2 cellular contexts compared by ENCODE assay signal in the genomic region with DNA sequence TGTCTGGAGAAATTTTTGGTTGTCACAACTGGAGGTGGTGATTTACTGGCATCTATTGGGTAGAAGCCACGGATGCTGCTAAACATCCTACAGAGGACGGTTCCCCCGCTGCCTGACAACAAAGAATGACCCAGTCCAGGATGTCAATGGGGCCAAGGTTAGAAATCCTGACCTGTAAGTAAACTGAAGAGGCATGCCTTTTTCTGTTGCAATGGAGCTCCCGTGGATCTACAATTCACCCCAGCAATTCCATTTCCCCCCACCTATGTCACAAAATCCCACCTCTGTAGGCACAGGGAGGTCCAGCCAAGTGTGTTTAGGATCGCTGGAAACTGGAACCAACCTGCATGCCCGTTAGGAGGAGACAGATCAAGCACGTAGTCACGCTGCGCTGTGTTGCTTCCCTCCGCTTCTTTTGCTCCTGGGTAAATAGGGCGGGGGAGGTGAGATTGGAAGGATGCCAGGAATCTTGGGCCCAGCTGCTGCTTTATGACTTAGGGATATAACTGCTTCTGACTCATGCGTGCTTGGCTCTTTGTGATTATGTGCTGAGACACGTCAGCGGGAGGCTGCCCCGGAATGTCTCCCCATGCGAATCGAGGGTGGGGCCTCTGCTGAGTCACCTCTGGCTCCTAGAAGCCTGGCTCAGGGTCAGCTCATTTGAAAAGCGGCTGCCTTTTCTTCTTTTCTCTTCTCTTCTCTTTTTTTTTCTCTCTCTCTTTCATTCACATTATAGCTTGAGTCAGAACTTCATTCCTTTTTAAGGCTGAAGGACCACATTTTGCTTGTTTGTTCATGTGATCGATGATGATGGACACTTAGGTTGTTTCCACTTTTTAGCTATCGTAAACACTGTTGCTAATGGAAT.
TF ChIP-seq lines count a peak whose summit lies in the region.

No MANE protein-coding gene starts in this region.

TF ChIP-seq in HEK293, 187 proteins besides CTCF, POLR2A, EP300 and RAD21 (continued from another document and continues in another):
- TF ChIP-seq ZNF341 (tag by site-specific recombination; IDR thresholded peaks at IDR 0.05; ENCODE audit: low read depth), result peak; percentile 80
- no peak; the same call in 1 of the 2 replicates for TF ChIP-seq ZSCAN16 (tag by site-specific recombination; IDR thresholded peaks at IDR 0.05)
- no peak for TF ChIP-seq MEIS1 (CRISPR knock-in tag; IDR thresholded peaks at IDR 0.05; ENCODE audit: borderline replicate concordance)
- 0 out of 2 replicates have a peak, but pooled peaks have one; percentile 34 for TF ChIP-seq GFI1B (tag by site-specific recombination; IDR thresholded peaks at IDR 0.05)
- TF ChIP-seq RBAK (tag by site-specific recombination; IDR thresholded peaks at IDR 0.05), result no peak
- TF ChIP-seq ZNF654 (tag by site-specific recombination; IDR thresholded peaks at IDR 0.05; ENCODE audit: low read depth), result 0 out of 2 replicates have a peak, but pooled peaks have one; percentile 5
- TF ChIP-seq, protein P1, sequence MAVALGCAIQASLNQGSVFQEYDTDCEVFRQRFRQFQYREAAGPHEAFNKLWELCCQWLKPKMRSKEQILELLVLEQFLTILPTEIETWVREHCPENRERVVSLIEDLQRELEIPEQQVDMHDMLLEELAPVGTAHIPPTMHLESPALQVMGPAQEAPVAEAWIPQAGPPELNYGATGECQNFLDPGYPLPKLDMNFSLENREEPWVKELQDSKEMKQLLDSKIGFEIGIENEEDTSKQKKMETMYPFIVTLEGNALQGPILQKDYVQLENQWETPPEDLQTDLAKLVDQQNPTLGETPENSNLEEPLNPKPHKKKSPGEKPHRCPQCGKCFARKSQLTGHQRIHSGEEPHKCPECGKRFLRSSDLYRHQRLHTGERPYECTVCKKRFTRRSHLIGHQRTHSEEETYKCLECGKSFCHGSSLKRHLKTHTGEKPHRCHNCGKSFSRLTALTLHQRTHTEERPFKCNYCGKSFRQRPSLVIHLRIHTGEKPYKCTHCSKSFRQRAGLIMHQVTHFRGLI (tag by site-specific recombination; IDR thresholded peaks at IDR 0.05), result peak; percentile 72; the same call in 1 of the 2 replicates
- TF ChIP-seq ZNF19 (tag by site-specific recombination; IDR thresholded peaks at IDR 0.05; ENCODE audit: low read depth), result no peak
- TF ChIP-seq ZNF426 (tag by site-specific recombination; IDR thresholded peaks at IDR 0.05), result no peak
- no peak; the same call in 1 of the 2 replicates for TF ChIP-seq ZNF501 (tag by site-specific recombination; IDR thresholded peaks at IDR 0.05)
- TF ChIP-seq, protein P2, sequence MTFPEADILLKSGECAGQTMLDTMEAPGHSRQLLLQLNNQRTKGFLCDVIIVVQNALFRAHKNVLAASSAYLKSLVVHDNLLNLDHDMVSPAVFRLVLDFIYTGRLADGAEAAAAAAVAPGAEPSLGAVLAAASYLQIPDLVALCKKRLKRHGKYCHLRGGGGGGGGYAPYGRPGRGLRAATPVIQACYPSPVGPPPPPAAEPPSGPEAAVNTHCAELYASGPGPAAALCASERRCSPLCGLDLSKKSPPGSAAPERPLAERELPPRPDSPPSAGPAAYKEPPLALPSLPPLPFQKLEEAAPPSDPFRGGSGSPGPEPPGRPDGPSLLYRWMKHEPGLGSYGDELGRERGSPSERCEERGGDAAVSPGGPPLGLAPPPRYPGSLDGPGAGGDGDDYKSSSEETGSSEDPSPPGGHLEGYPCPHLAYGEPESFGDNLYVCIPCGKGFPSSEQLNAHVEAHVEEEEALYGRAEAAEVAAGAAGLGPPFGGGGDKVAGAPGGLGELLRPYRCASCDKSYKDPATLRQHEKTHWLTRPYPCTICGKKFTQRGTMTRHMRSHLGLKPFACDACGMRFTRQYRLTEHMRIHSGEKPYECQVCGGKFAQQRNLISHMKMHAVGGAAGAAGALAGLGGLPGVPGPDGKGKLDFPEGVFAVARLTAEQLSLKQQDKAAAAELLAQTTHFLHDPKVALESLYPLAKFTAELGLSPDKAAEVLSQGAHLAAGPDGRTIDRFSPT (tag by site-specific recombination; IDR thresholded peaks at IDR 0.05), result peak; percentile 99
- TF ChIP-seq ZNF423 (tag by site-specific recombination; IDR thresholded peaks at IDR 0.05), result 0 out of 2 replicates have a peak, but pooled peaks have one; percentile 59
- TF ChIP-seq, protein P3, sequence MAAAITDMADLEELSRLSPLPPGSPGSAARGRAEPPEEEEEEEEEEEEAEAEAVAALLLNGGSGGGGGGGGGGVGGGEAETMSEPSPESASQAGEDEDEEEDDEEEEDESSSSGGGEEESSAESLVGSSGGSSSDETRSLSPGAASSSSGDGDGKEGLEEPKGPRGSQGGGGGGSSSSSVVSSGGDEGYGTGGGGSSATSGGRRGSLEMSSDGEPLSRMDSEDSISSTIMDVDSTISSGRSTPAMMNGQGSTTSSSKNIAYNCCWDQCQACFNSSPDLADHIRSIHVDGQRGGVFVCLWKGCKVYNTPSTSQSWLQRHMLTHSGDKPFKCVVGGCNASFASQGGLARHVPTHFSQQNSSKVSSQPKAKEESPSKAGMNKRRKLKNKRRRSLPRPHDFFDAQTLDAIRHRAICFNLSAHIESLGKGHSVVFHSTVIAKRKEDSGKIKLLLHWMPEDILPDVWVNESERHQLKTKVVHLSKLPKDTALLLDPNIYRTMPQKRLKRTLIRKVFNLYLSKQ (tag by site-specific recombination; IDR thresholded peaks at IDR 0.05; ENCODE audit: borderline replicate concordance), result no peak
- TF ChIP-seq, protein P4, sequence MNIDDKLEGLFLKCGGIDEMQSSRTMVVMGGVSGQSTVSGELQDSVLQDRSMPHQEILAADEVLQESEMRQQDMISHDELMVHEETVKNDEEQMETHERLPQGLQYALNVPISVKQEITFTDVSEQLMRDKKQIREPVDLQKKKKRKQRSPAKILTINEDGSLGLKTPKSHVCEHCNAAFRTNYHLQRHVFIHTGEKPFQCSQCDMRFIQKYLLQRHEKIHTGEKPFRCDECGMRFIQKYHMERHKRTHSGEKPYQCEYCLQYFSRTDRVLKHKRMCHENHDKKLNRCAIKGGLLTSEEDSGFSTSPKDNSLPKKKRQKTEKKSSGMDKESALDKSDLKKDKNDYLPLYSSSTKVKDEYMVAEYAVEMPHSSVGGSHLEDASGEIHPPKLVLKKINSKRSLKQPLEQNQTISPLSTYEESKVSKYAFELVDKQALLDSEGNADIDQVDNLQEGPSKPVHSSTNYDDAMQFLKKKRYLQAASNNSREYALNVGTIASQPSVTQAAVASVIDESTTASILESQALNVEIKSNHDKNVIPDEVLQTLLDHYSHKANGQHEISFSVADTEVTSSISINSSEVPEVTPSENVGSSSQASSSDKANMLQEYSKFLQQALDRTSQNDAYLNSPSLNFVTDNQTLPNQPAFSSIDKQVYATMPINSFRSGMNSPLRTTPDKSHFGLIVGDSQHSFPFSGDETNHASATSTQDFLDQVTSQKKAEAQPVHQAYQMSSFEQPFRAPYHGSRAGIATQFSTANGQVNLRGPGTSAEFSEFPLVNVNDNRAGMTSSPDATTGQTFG (tag by site-specific recombination; IDR thresholded peaks at IDR 0.05; ENCODE audit: borderline replicate concordance), result no peak
- peak; percentile 88 for TF ChIP-seq KLF16 (tag by site-specific recombination; IDR thresholded peaks at IDR 0.05)
- TF ChIP-seq FEZF1 (tag by site-specific recombination; IDR thresholded peaks at IDR 0.05), result peak; percentile 69
- peak; percentile 69 for TF ChIP-seq SP2 (tag by site-specific recombination; IDR thresholded peaks at IDR 0.05)
- no peak for TF ChIP-seq ZNF223 (tag by site-specific recombination; IDR thresholded peaks at IDR 0.05)
- no peak for TF ChIP-seq ZNF266 (tag by site-specific recombination; IDR thresholded peaks at IDR 0.05; ENCODE audit: low read depth)
- TF ChIP-seq SCRT2 (tag by site-specific recombination; IDR thresholded peaks at IDR 0.05), result peak; percentile 95
- no peak for TF ChIP-seq ZNF202 (tag by site-specific recombination; IDR thresholded peaks at IDR 0.05; ENCODE audit: borderline replicate concordance)
- no peak for TF ChIP-seq ZNF585B (tag by site-specific recombination; IDR thresholded peaks at IDR 0.05)

TF ChIP-seq in SK-N-SH treated with all-trans-retinoic acid at 6 μM for 48 hours, 23 proteins besides CTCF, POLR2A, EP300 and RAD21 (continued from another document):
- TF ChIP-seq, protein P5, sequence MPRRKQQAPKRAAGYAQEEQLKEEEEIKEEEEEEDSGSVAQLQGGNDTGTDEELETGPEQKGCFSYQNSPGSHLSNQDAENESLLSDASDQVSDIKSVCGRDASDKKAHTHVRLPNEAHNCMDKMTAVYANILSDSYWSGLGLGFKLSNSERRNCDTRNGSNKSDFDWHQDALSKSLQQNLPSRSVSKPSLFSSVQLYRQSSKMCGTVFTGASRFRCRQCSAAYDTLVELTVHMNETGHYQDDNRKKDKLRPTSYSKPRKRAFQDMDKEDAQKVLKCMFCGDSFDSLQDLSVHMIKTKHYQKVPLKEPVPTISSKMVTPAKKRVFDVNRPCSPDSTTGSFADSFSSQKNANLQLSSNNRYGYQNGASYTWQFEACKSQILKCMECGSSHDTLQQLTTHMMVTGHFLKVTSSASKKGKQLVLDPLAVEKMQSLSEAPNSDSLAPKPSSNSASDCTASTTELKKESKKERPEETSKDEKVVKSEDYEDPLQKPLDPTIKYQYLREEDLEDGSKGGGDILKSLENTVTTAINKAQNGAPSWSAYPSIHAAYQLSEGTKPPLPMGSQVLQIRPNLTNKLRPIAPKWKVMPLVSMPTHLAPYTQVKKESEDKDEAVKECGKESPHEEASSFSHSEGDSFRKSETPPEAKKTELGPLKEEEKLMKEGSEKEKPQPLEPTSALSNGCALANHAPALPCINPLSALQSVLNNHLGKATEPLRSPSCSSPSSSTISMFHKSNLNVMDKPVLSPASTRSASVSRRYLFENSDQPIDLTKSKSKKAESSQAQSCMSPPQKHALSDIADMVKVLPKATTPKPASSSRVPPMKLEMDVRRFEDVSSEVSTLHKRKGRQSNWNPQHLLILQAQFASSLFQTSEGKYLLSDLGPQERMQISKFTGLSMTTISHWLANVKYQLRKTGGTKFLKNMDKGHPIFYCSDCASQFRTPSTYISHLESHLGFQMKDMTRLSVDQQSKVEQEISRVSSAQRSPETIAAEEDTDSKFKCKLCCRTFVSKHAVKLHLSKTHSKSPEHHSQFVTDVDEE (CRISPR knock-in tag; IDR thresholded peaks at IDR 0.05), result no peak
- TF ChIP-seq PPARA (CRISPR knock-in tag; IDR thresholded peaks at IDR 0.05; ENCODE audit: borderline replicate concordance) (no peak), ZNF70 (CRISPR knock-in tag; IDR thresholded peaks at IDR 0.05) (no peak), BACH2 (CRISPR knock-in tag; IDR thresholded peaks at IDR 0.05; ENCODE audit: borderline replicate concordance) (no peak; the same call in 1 of the 2 replicates), ZNF8 (CRISPR knock-in tag; IDR thresholded peaks at IDR 0.05) (no peak), TCF4 (CRISPR knock-in tag; IDR thresholded peaks at IDR 0.05; ENCODE audit: borderline replicate concordance) (0 out of 2 replicates have a peak, but pooled peaks have one; percentile 24), ZFP3 (CRISPR knock-in tag; IDR thresholded peaks at IDR 0.05) (peak; percentile 34; the same call in 1 of the 2 replicates), GLIS3 (CRISPR knock-in tag; IDR thresholded peaks at IDR 0.05) (no peak), OSR1 (CRISPR knock-in tag; IDR thresholded peaks at IDR 0.05) (no peak)
- TF ChIP-seq, protein P6, sequence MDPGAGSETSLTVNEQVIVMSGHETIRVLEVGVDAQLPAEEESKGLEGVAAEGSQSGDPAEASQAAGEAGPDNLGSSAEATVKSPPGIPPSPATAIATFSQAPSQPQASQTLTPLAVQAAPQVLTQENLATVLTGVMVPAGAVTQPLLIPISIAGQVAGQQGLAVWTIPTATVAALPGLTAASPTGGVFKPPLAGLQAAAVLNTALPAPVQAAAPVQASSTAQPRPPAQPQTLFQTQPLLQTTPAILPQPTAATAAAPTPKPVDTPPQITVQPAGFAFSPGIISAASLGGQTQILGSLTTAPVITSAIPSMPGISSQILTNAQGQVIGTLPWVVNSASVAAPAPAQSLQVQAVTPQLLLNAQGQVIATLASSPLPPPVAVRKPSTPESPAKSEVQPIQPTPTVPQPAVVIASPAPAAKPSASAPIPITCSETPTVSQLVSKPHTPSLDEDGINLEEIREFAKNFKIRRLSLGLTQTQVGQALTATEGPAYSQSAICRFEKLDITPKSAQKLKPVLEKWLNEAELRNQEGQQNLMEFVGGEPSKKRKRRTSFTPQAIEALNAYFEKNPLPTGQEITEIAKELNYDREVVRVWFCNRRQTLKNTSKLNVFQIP (CRISPR knock-in tag; IDR thresholded peaks at IDR 0.05; ENCODE audit: borderline replicate concordance, low read depth), result no peak
- TF ChIP-seq, protein P7, sequence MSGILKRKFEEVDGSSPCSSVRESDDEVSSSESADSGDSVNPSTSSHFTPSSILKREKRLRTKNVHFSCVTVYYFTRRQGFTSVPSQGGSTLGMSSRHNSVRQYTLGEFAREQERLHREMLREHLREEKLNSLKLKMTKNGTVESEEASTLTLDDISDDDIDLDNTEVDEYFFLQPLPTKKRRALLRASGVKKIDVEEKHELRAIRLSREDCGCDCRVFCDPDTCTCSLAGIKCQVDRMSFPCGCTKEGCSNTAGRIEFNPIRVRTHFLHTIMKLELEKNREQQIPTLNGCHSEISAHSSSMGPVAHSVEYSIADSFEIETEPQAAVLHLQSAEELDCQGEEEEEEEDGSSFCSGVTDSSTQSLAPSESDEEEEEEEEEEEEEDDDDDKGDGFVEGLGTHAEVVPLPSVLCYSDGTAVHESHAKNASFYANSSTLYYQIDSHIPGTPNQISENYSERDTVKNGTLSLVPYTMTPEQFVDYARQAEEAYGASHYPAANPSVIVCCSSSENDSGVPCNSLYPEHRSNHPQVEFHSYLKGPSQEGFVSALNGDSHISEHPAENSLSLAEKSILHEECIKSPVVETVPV (CRISPR knock-in tag; IDR thresholded peaks at IDR 0.05), result no peak
- TF ChIP-seq, protein P8, sequence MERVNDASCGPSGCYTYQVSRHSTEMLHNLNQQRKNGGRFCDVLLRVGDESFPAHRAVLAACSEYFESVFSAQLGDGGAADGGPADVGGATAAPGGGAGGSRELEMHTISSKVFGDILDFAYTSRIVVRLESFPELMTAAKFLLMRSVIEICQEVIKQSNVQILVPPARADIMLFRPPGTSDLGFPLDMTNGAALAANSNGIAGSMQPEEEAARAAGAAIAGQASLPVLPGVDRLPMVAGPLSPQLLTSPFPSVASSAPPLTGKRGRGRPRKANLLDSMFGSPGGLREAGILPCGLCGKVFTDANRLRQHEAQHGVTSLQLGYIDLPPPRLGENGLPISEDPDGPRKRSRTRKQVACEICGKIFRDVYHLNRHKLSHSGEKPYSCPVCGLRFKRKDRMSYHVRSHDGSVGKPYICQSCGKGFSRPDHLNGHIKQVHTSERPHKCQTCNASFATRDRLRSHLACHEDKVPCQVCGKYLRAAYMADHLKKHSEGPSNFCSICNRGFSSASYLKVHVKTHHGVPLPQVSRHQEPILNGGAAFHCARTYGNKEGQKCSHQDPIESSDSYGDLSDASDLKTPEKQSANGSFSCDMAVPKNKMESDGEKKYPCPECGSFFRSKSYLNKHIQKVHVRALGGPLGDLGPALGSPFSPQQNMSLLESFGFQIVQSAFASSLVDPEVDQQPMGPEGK (CRISPR knock-in tag; IDR thresholded peaks at IDR 0.05; ENCODE audit: borderline replicate concordance), result peak; percentile 96; the same call in 1 of the 2 replicates
